Comparison of ENCODE assay signal across 24 cellular contexts in genomic region chr16:84845496-84846002, GRCh38. TPM values are rescaled to one million over a fixed set of nuclear protein-coding genes. Genes with fewer than 3 reads are reported as not detected.
A peak's percentile ranks its signal among the peaks of the same experiment; 100 is the strongest.
DNase-seq lines count a peak whose midpoint lies in the region; ATAC-seq and TF ChIP-seq lines count a peak whose summit lies in the region.
"Had no signal": no experiment of that assay in that cellular context is flagged by ENCODE, and none has a peak within 500 bp of the region (broad histone marks: within the 10 kb centered on the region; RNA-seq: fewer than 3 reads in every experiment).

No MANE protein-coding gene starts in this region.

- H3K27ac ChIP-seq in WERI-Rb-1, result no peak overlapping the region
- H3K27ac ChIP-seq: 22Rv1, foreskin keratinocyte had no signal

- ATAC-seq in mucosa of descending colon (peak; percentile 9), HG03108 (IDR thresholded peaks at IDR 0.05; ENCODE audit: unreplicated experiment) (no peak), HG02642 (IDR thresholded peaks at IDR 0.05; ENCODE audit: poor library complexity, unreplicated experiment) (no peak)
- ATAC-seq: esophagus mucosa; foreskin keratinocyte; stimulated activated effector memory CD8-positive, alpha-beta T cell treated with anti-CD3 and anti-CD28 coated beads, Interleukin-12 subunit alpha, Interleukin-12 subunit beta, amount 100 ng/mL, for 72 hours had no signal

- H3K4me1 ChIP-seq in mucosa of descending colon (ENCODE audit: low read depth), result peaks cover 7% of the 10 kb centered on the region
- H3K4me1 ChIP-seq: foreskin keratinocyte, HAP-1 had no signal

- H3K36me3 ChIP-seq in WERI-Rb-1, result no peaks in the 10 kb centered on the region
- no peaks in the 10 kb centered on the region for H3K36me3 ChIP-seq in mucosa of descending colon (ENCODE audit: low read depth)
- H3K36me3 ChIP-seq: HAP-1 had no signal

- H3K9me3 ChIP-seq in WERI-Rb-1 (ENCODE audit: severe bottlenecking), result no peaks in the 10 kb centered on the region
- no peaks in the 10 kb centered on the region for H3K9me3 ChIP-seq in mucosa of descending colon
- H3K9me3 ChIP-seq: HAP-1, heart left ventricle had no signal

- intact Hi-C loops in mucosa of descending colon (cut with DNase I, micrococcal nuclease), result no loop called here

- H3K4me3 ChIP-seq in WERI-Rb-1 (ENCODE audit: low read depth, low read length) (no peak overlapping the region), mucosa of descending colon (no peak overlapping the region)
- H3K4me3 ChIP-seq: HAP-1, heart left ventricle had no signal

- peak; percentile 71 for DNase-seq in DMS 273 (lab: John Stamatoyannopoulos, UW; ENCODE audit: unreplicated experiment)
- DNase-seq in DMS 273 treated with DMSO at 0.1 percent for 48 hours (lab: John Stamatoyannopoulos, UW), result no peak
- peak; percentile 44 for DNase-seq in COR-L47 (lab: John Stamatoyannopoulos, UW)
- peak; percentile 17 for DNase-seq in WERI-Rb-1
- no peak for DNase-seq in mucosa of descending colon
- no peak for DNase-seq in activated CD4-positive, alpha-beta T cell treated with anti-CD3 and anti-CD28 coated beads for 48 hours
- DNase-seq: activated CD4-positive, alpha-beta T cell treated with anti-CD3 and anti-CD28 coated beads, Interleukin-2, amount 10 ng/mL, durations not matched to agents 24 days and 14 days; activated gamma-delta T cell treated with Interleukin-2 at 50 U/mL for 16 hours; activated T-cell treated with anti-CD3 and anti-CD28 coated beads, Interleukin-2, amount 50 U/mL, for 24 hours; CD4-positive, alpha-beta T cell; central memory CD4-positive, alpha-beta T cell; DMS153; foreskin keratinocyte; Kasumi-1; MV-4-11; NCI-H2029; stimulated activated CD4-positive, alpha-beta T cell treated with anti-CD3 and anti-CD28 coated beads, Interleukin-4, amount 100 ng/mL, for 24 hours had no signal

- H3K27me3 ChIP-seq in WERI-Rb-1 (ENCODE audit: insufficient read depth, low read depth, severe bottlenecking), result no peaks in the 10 kb centered on the region
- H3K27me3 ChIP-seq: foreskin keratinocyte had no signal

- TF ChIP-seq CTCF in WERI-Rb-1 (IDR thresholded peaks at IDR 0.05; ENCODE audit: low read depth, low read length), result no peak
- no peak for TF ChIP-seq CTCF in mucosa of descending colon (IDR thresholded peaks at IDR 0.05)

RNA-seq across cellular contexts. Expression of gene CRISPLD2, which starts 25.8 kb away (rescaled TPM):
- total RNA-seq in mucosa of descending colon, result 100 to 1,000 TPM in 1 of 3 donors, 10 to 100 TPM in 2; 10.5 to 114 (median 38.7) TPM

Comparison
In these comparisons a context has a peak if more than half of its experiments do, and no peak if none do; other contexts are left out.
1. DNase-seq: peak in DMS 273 (single experiment), COR-L47 (single experiment) and WERI-Rb-1 (single experiment); none in DMS 273 treated with DMSO at 0.1 percent for 48 hours (single experiment), mucosa of descending colon (0 of 3) and activated CD4-positive, alpha-beta T cell treated with anti-CD3 and anti-CD28 coated beads for 48 hours (single experiment).